Comparison of ENCODE assay signal across 19 cellular contexts in genomic region chr9:86749530-86750275, GRCh38.
A peak's percentile ranks its signal among the peaks of the same experiment; 100 is the strongest.
DNase-seq lines count a peak whose midpoint lies in the region; TF ChIP-seq lines count a peak whose summit lies in the region.
"Had no signal": no experiment of that assay in that cellular context is flagged by ENCODE, and none has a peak within 500 bp of the region (broad histone marks: within the 10 kb centered on the region; RNA-seq: fewer than 3 reads in every experiment).

No MANE protein-coding gene starts in this region.

- peaks cover 5% of the 10 kb centered on the region for H3F3A ChIP-seq in SK-N-SH (replicated peaks; ENCODE audit: insufficient read depth)

- no peak overlapping the region for H3K4me3 Mint-ChIP-seq in osteocyte (ENCODE audit: unreplicated experiment)
- H3K4me3 Mint-ChIP-seq: activated naive CD8-positive, alpha-beta T cell; immature natural killer cell had no signal

- intact Hi-C loops in ascending aorta (cut with DNase I): no loop called here
- intact Hi-C loops in A673 (cut with micrococcal nuclease; ENCODE audit: unreplicated experiment): no loop called here

- TF ChIP-seq EP300 in SK-N-SH (IDR thresholded peaks at IDR 0.05; ENCODE audit: borderline replicate concordance in 1 of 2, low read depth in 1 of 2, low read length in 1 of 2): no peak

- DNase-seq in EL (peak; percentile 66), SK-N-SH (peak; percentile 19), fibroblast of pulmonary artery (ENCODE audit: low read depth) (peak; percentile 84), osteocyte (ENCODE audit: extremely low spot score, unreplicated experiment) (no peak), GM03348 (ENCODE audit: low spot score) (no peak), ascending aorta (ENCODE audit: low spot score in 2 of 2) (no peak), A673 (ENCODE audit: low spot score) (no peak)
- no peak for DNase-seq in activated effector memory CD4-positive, alpha-beta T cell treated with anti-CD3 and anti-CD28 coated beads, Interleukin-2, amount 50 U/mL, for 16 hours
- DNase-seq: activated CD4-positive, CD25-positive, alpha-beta regulatory T cell treated with anti-CD3 and anti-CD28 coated beads, Interleukin-2, amount 50 U/mL, for 72 hours; activated T-cell treated with anti-CD3 and anti-CD28 coated beads for 4 hours; cortex of kidney; immature natural killer cell; NCI-H1105; NCI-H2171 treated with DMSO at 0.1 percent for 48 hours; psoas muscle; SW 1271; trophoblast cell had no signal

- peaks cover 31% of the 10 kb centered on the region for H3K4me1 Mint-ChIP-seq in osteocyte (ENCODE audit: unreplicated experiment)
- H3K4me1 Mint-ChIP-seq: immature natural killer cell had no signal

- TF ChIP-seq CTCF in SK-N-SH (IDR thresholded peaks at IDR 0.05) (no peak), fibroblast of pulmonary artery (IDR thresholded peaks at IDR 0.05; ENCODE audit: low read length, missing control alignments) (no peak), osteocyte (IDR thresholded peaks at IDR 0.05) (no peak), ascending aorta (IDR thresholded peaks at IDR 0.05) (no peak), A673 (conservative IDR thresholded peaks at IDR 0.05; ENCODE audit: low read depth, low read length) (no peak)

- peak overlapping the region; percentile 31 for H3K27ac Mint-ChIP-seq in osteocyte (ENCODE audit: unreplicated experiment)
- H3K27ac Mint-ChIP-seq: activated naive CD8-positive, alpha-beta T cell; immature natural killer cell had no signal

- peak overlapping the region; percentile 10; the same call in 1 of the 2 replicates for H3K4me2 ChIP-seq in SK-N-SH
- H3K4me2 ChIP-seq: BLaER1 treated with 17β-estradiol and CSF1 and Interleukin-3, amounts not matched to agents 10 nM and 100 nM had no signal

- no peak for TF ChIP-seq RAD21 in SK-N-SH (IDR thresholded peaks at IDR 0.05; ENCODE audit: low read length)

- BruUV-seq in A673 (replicated peaks; lab: Mats Ljungman, UMichigan): no TSS peak

- H3K79me2 ChIP-seq in SK-N-SH (ENCODE audit: insufficient read depth): no peaks in the 10 kb centered on the region

- H3K4me3 ChIP-seq in SK-N-SH (ENCODE audit: low read depth in 2 of 2, low read length in 1 of 2) (no peak overlapping the region), fibroblast of pulmonary artery (replicated peaks; ENCODE audit: low read depth, low read length) (no peak overlapping the region), ascending aorta (no peak overlapping the region), A673 (ENCODE audit: low read depth, low read length, poor library complexity, severe bottlenecking) (no peak overlapping the region)
- H3K4me3 ChIP-seq: BLaER1 treated with 17β-estradiol and CSF1 and Interleukin-3, amounts not matched to agents 10 nM and 100 nM; psoas muscle had no signal

- H3K9me3 Mint-ChIP-seq in osteocyte (ENCODE audit: unreplicated experiment): no peaks in the 10 kb centered on the region

- H3K9ac ChIP-seq in SK-N-SH: no peak overlapping the region
- H3K9ac ChIP-seq: BLaER1 treated with 17β-estradiol and CSF1 and Interleukin-3, amounts not matched to agents 10 nM and 100 nM had no signal

- H3K36me3 ChIP-seq in SK-N-SH (replicated peaks in 1 of 2; ENCODE audit: control insufficient read depth in 1 of 2, insufficient read depth in 2 of 2, low read length in 1 of 2): no peaks in the 10 kb centered on the region
- no peaks in the 10 kb centered on the region for H3K36me3 ChIP-seq in ascending aorta
- no peaks in the 10 kb centered on the region for H3K36me3 ChIP-seq in A673 (ENCODE audit: insufficient read depth, low read length, poor library complexity, severe bottlenecking)
- H3K36me3 ChIP-seq: BLaER1 treated with 17β-estradiol and CSF1 and Interleukin-3, amounts not matched to agents 10 nM and 100 nM had no signal

- H3K4me1 ChIP-seq in SK-N-SH (ENCODE audit: control insufficient read depth in 1 of 2, insufficient read depth in 2 of 2, low read depth in 1 of 2, low read length in 1 of 2) (peaks cover 3 to 7% of the 10 kb centered on the region in 2 experiments; a peak in 3 of 4 replicates), ascending aorta (no peaks in the 10 kb centered on the region), A673 (ENCODE audit: insufficient read depth, low read length, poor library complexity, severe bottlenecking) (no peaks in the 10 kb centered on the region)
- H3K4me1 ChIP-seq: BLaER1 treated with 17β-estradiol and CSF1 and Interleukin-3, amounts not matched to agents 10 nM and 100 nM; psoas muscle had no signal

- WGBS in SK-N-SH (ENCODE audit: low lambda C conversion rate): 48% methylated on average over 5 of the region's 5 CpGs

- H3K36me3 Mint-ChIP-seq in osteocyte (ENCODE audit: unreplicated experiment): no peaks in the 10 kb centered on the region
- H3K36me3 Mint-ChIP-seq: activated naive CD8-positive, alpha-beta T cell; immature natural killer cell had no signal

- H2AFZ ChIP-seq in SK-N-SH (ENCODE audit: low read depth): no peak overlapping the region

- H3K27me3 ChIP-seq in SK-N-SH (ENCODE audit: insufficient read depth) (no peaks in the 10 kb centered on the region), ascending aorta (no peaks in the 10 kb centered on the region), A673 (replicated peaks; ENCODE audit: insufficient read depth, low read depth, low read length, poor library complexity) (no peaks in the 10 kb centered on the region)
- H3K27me3 ChIP-seq: BLaER1 treated with 17β-estradiol and CSF1 and Interleukin-3, amounts not matched to agents 10 nM and 100 nM had no signal

- H3K27ac ChIP-seq in SK-N-SH (ENCODE audit: low read depth in 2 of 2, low read length in 1 of 2): peak overlapping the region in 1 of 2 experiments; percentile 47; a peak in 2 of 4 replicates
- H3K27ac ChIP-seq in ascending aorta: no peak overlapping the region
- no peak overlapping the region for H3K27ac ChIP-seq in A673 (ENCODE audit: low read depth, low read length, poor library complexity, severe bottlenecking)
- H3K27ac ChIP-seq: BLaER1 treated with 17β-estradiol and CSF1 and Interleukin-3, amounts not matched to agents 10 nM and 100 nM; psoas muscle had no signal

- no peaks in the 10 kb centered on the region for H4K20me1 ChIP-seq in SK-N-SH (ENCODE audit: insufficient read depth)
- H4K20me1 ChIP-seq: BLaER1 treated with 17β-estradiol and CSF1 and Interleukin-3, amounts not matched to agents 10 nM and 100 nM had no signal

- no peaks in the 10 kb centered on the region for H3K9me3 ChIP-seq in SK-N-SH
- H3K9me3 ChIP-seq in ascending aorta: no peaks in the 10 kb centered on the region
- no peaks in the 10 kb centered on the region for H3K9me3 ChIP-seq in A673 (ENCODE audit: low read depth, low read length, poor library complexity, severe bottlenecking)
- H3K9me3 ChIP-seq: psoas muscle had no signal

- no peaks in the 10 kb centered on the region for H3K9me2 ChIP-seq in SK-N-SH

- CTCF ChIA-PET in SK-N-SH (lab: Yijun Ruan, JAX) (interaction anchor here (1.5 kb wide), 1 partner anchor 78 kb away, joined by 3 read pairs; no protein-coding TSS in a partner anchor), A673 (lab: Charles Lee) (no interaction called here)

- H3K27me3 Mint-ChIP-seq in osteocyte (ENCODE audit: unreplicated experiment): no peaks in the 10 kb centered on the region

- POLR2A ChIA-PET in SK-N-SH (lab: Yijun Ruan, JAX) (no interaction called here), A673 (lab: Charles Lee; ENCODE audit: low non-redundant PET) (no interaction called here)

TF ChIP-seq in SK-N-SH, 30 proteins besides CTCF, POLR2A, EP300 and RAD21 (continues in another document):
- TF ChIP-seq RXRA (IDR thresholded peaks at IDR 0.05; ENCODE audit: borderline replicate concordance, low read depth): peak; percentile 39; the same call in 1 of the 2 replicates
- TF ChIP-seq REST (IDR thresholded peaks at IDR 0.05; ENCODE audit: low read depth, low read length): no peak
- TF ChIP-seq GATA2 (CRISPR knock-in tag; IDR thresholded peaks at IDR 0.05): no peak
- no peak for TF ChIP-seq ELF1 (IDR thresholded peaks at IDR 0.05)
- peak; percentile 74 for TF ChIP-seq USF1 (IDR thresholded peaks at IDR 0.05; ENCODE audit: borderline replicate concordance, low read depth)

Comparison
In these comparisons a context has a peak if more than half of its experiments do, and no peak if none do; other contexts are left out.
1. DNase-seq: peak in EL (single experiment), SK-N-SH (single experiment) and fibroblast of pulmonary artery (single experiment); none in osteocyte (single experiment), GM03348 (single experiment), activated effector memory CD4-positive, alpha-beta T cell treated with anti-CD3 and anti-CD28 coated beads, Interleukin-2, amount 50 U/mL, for 16 hours (single experiment), ascending aorta (0 of 2) and A673 (single experiment).